Comparison of ENCODE assay signal across 8 cellular contexts in the genomic region with DNA sequence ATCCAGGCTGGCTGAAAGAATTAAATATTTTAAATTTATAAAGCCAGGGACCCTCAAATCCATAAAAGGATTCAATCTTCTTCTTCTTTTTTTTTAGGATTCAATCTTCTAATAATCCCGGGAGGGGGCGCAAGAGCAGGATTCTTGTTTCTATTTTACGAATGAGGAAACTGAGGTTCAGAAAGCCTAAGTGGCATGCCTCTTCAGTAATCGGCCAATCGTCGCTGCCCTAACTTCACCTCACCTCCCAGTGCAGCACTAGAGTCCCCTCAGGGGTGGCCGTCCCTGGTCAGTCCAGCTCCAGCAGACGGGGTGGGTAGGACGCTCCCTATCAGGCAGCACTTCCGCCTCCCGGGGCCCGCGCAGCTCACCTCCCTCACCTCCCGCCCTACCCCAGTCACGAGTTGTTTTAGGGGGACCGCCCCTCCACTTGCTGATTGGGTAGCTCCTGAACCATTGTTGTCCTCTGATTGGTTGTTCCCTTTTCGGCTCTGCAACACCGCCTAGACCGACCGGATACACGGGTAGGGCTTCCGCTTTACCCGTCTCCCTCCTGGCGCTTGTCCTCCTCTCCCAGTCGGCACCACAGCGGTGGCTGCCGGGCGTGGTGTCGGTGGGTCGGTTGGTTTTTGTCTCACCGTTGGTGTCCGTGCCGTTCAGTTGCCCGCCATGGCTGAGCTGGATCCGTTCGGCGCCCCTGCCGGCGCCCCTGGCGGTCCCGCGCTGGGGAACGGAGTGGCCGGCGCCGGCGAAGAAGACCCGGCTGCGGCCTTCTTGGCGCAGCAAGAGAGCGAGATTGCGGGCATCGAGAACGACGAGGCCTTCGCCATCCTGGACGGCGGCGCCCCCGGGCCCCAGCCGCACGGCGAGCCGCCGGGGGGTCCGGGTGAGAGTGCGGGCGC. TPM values are rescaled to one million over a fixed set of nuclear protein-coding genes. Genes with fewer than 3 reads are reported as not detected.
DNase-seq lines count a peak whose midpoint lies in the region; ATAC-seq and TF ChIP-seq lines count a peak whose summit lies in the region.

A gene with protein sequence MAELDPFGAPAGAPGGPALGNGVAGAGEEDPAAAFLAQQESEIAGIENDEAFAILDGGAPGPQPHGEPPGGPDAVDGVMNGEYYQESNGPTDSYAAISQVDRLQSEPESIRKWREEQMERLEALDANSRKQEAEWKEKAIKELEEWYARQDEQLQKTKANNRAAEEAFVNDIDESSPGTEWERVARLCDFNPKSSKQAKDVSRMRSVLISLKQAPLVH (plus strand): TSS at position 534 of the 902 bp plus-strand sequence. CDS start 136 bp downstream, at position 670.

- DNase-seq in CD14-positive monocyte (ENCODE audit: low spot score) (peak; percentile 98), NCI-H69 (lab: John Stamatoyannopoulos, UW) (peak; percentile 99), cortex of kidney (lab: John Stamatoyannopoulos, UW) (peak; percentile 63), left colon (peak; percentile 94 to 99)
- DNase-seq in activated CD4-positive, alpha-beta T cell treated with anti-CD3 and anti-CD28 coated beads, Interleukin-2, amount 10 ng/mL, durations not matched to agents 7 days and 5 days, result peak; percentile 98
- peak; percentile 97 for DNase-seq in stimulated activated CD4-positive, alpha-beta T cell treated with anti-CD3 and anti-CD28 coated beads, Interleukin-1b, Interleukin-23, amount 100 ng/mL, for 48 hours

- H3K36me3 Mint-ChIP-seq in CD14-positive monocyte, result peaks cover 17 to 22% of the 10 kb centered on the region in 2 donors
- H3K36me3 Mint-ChIP-seq in activated CD4-positive, alpha-beta T cell treated with anti-CD3 and anti-CD28 coated beads, Interleukin-2, amount 10 ng/mL, durations not matched to agents 7 days and 5 days (ENCODE audit: low read depth), result peaks cover 28% of the 10 kb centered on the region

- peak within 1 kb of the TSS; percentile 95 to 97 for H3K4me3 Mint-ChIP-seq in CD14-positive monocyte
- H3K4me3 Mint-ChIP-seq in activated CD4-positive, alpha-beta T cell treated with anti-CD3 and anti-CD28 coated beads, Interleukin-2, amount 10 ng/mL, durations not matched to agents 7 days and 5 days, result peak within 1 kb of the TSS; percentile 97

- POLR2A ChIA-PET in activated CD4-positive, alpha-beta T cell treated with anti-CD3 and anti-CD28 coated beads, Interleukin-2, amount 10 ng/mL, durations not matched to agents 7 days and 5 days (lab: Charles Lee), result interaction anchor here (0.5 to 1.0 kb wide), 5 partner anchors 24 to 1057 kb away, joined by 3 to 4 read pairs (median 3); partner anchors contain the start of gene GNE

- peaks cover 39% of the 10 kb centered on the region for H3K4me1 Mint-ChIP-seq in CD14-positive monocyte
- peaks cover 55% of the 10 kb centered on the region for H3K4me1 Mint-ChIP-seq in activated CD4-positive, alpha-beta T cell treated with anti-CD3 and anti-CD28 coated beads, Interleukin-2, amount 10 ng/mL, durations not matched to agents 7 days and 5 days

- H3K27ac Mint-ChIP-seq in CD14-positive monocyte, result peak within 1 kb of the TSS; percentile 92 to 99 (median 95)
- peak within 1 kb of the TSS; percentile 93 for H3K27ac Mint-ChIP-seq in activated CD4-positive, alpha-beta T cell treated with anti-CD3 and anti-CD28 coated beads, Interleukin-2, amount 10 ng/mL, durations not matched to agents 7 days and 5 days

- H3K9me3 Mint-ChIP-seq in CD14-positive monocyte, result no peaks in the 10 kb centered on the region
- H3K9me3 Mint-ChIP-seq in activated CD4-positive, alpha-beta T cell treated with anti-CD3 and anti-CD28 coated beads, Interleukin-2, amount 10 ng/mL, durations not matched to agents 7 days and 5 days, result no peaks in the 10 kb centered on the region

- intact Hi-C loops in CD14-positive monocyte (cut with micrococcal nuclease) (no loop called here), left colon (cut with DNase I, micrococcal nuclease) (no loop called here)

- ATAC-seq in GM19351 (IDR thresholded peaks at IDR 0.05; ENCODE audit: unreplicated experiment) (peak; percentile 98), HG03521 (IDR thresholded peaks at IDR 0.05; ENCODE audit: unreplicated experiment) (peak; percentile 98), left colon (peak; percentile 94)

- TF ChIP-seq CTCF in CD14-positive monocyte (IDR thresholded peaks at IDR 0.05), result peak; percentile 79

- CTCF ChIA-PET in activated CD4-positive, alpha-beta T cell treated with anti-CD3 and anti-CD28 coated beads, Interleukin-2, amount 10 ng/mL, durations not matched to agents 7 days and 5 days (lab: Charles Lee), result interaction anchor here (0.6 to 3.0 kb wide), 26 partner anchors 9 to 936 kb away, joined by 3 to 24 read pairs (median 4); partner anchors contain the start of gene CCIN

- H3K27me3 Mint-ChIP-seq in CD14-positive monocyte (ENCODE audit: low read depth in 3 of 3), result peaks cover 5 to 8% (median 7%) of the 10 kb centered on the region in 3 donors
- peaks cover 8% of the 10 kb centered on the region for H3K27me3 Mint-ChIP-seq in activated CD4-positive, alpha-beta T cell treated with anti-CD3 and anti-CD28 coated beads, Interleukin-2, amount 10 ng/mL, durations not matched to agents 7 days and 5 days

RNA-seq across cellular contexts. Expression of the gene that starts here (rescaled TPM):
- 100 to 1,000 TPM; 225 to 262 TPM for polyA plus RNA-seq in CD14-positive monocyte
- total RNA-seq in activated CD4-positive, alpha-beta T cell treated with anti-CD3 and anti-CD28 coated beads, Interleukin-2, amount 10 ng/mL, durations not matched to agents 7 days and 5 days, result 100 to 1,000 TPM; 156 to 158 TPM
- total RNA-seq in left colon, result 100 to 1,000 TPM; 200 to 205 TPM

Comparison
In these comparisons a context has a peak if more than half of its experiments do, and no peak if none do; other contexts are left out.
1. Peak in every context shown above with its lines: DNase-seq and ATAC-seq.